ENCODE assay signal across 9 cellular contexts in genomic region chr16:4290236-4290830, GRCh38. TPM values are rescaled to one million over a fixed set of nuclear protein-coding genes. Genes with fewer than 3 reads are reported as not detected.
A peak's percentile ranks its signal among the peaks of the same experiment; 100 is the strongest.
DNase-seq lines count a peak whose midpoint lies in the region; ATAC-seq and TF ChIP-seq lines count a peak whose summit lies in the region.
"Had no signal": no experiment of that assay in that cellular context is flagged by ENCODE, and none has a peak within 500 bp of the region (broad histone marks: within the 10 kb centered on the region; RNA-seq: fewer than 3 reads in every experiment).

No MANE protein-coding gene starts in this region.

- H3K27me3 ChIP-seq in BJ (ENCODE audit: control insufficient read depth, insufficient read depth, low read length), result no peaks in the 10 kb centered on the region
- H3K27me3 ChIP-seq in ascending aorta, result no peaks in the 10 kb centered on the region
- H3K27me3 ChIP-seq in right lobe of liver, result no peaks in the 10 kb centered on the region

- CTCF ChIA-PET in BJ (lab: Yijun Ruan, JAX), result interaction anchor here (0.6 to 13.0 kb wide), 10 partner anchors 8 to 112 kb away, joined by 3 to 211 read pairs (median 4); partner anchors contain the start of gene GLIS2

- H3K9me3 ChIP-seq in ascending aorta (no peaks in the 10 kb centered on the region), right lobe of liver (no peaks in the 10 kb centered on the region)

- H3K4me1 ChIP-seq in ascending aorta (peaks cover 7 to 28% of the 10 kb centered on the region in 2 donors), right lobe of liver (peaks cover 0 to 18% (median 5%) of the 10 kb centered on the region in 4 donors)

- H3K4me3 ChIP-seq in BJ (ENCODE audit: low read depth, low read length) (no peak overlapping the region), ascending aorta (no peak overlapping the region), right lobe of liver (no peak overlapping the region)

- peak overlapping the region; percentile 20 to 84 for H3K27ac ChIP-seq in ascending aorta
- no peak overlapping the region for H3K27ac ChIP-seq in right lobe of liver

- peak; percentile 63 to 83 (median 72) for ATAC-seq in right lobe of liver
- ATAC-seq in GM21515 (IDR thresholded peaks at IDR 0.05; ENCODE audit: unreplicated experiment), result no peak
- ATAC-seq in GM21619 (IDR thresholded peaks at IDR 0.05; ENCODE audit: unreplicated experiment), result no peak

- 61% methylated on average over 8 of the region's 8 CpGs for WGBS in right lobe of liver (ENCODE audit: insufficient coverage, low coverage, low lambda C conversion rate, missing lambda C conversion rate)

- no peak for TF ChIP-seq POLR2A in right lobe of liver (IDR thresholded peaks at IDR 0.05)

- DNase-seq in BJ (ENCODE audit: low read depth) (peak; percentile 52), HT1080 (ENCODE audit: low read depth) (peak; percentile 84), ascending aorta (ENCODE audit: low spot score in 2 of 2) (no peak), right lobe of liver (peak in 1 of 3 donors; percentile 44), dedifferentiated amniotic fluid mesenchymal stem cell (ENCODE audit: extremely low spot score) (no peak)
- no peak for DNase-seq in activated CD8-positive, alpha-beta memory T cell treated with anti-CD3 and anti-CD28 coated beads for 24 hours
- DNase-seq: activated CD4-positive, alpha-beta T cell treated with anti-CD3 and anti-CD28 coated beads for 4 hours had no signal

- intact Hi-C loops in ascending aorta (cut with DNase I), result loop anchor here (2.0 kb wide), 1 partner anchor 16 kb away; no protein-coding TSS in a partner anchor
- intact Hi-C loops in right lobe of liver (cut with DNase I), result no loop called here

- POLR2A ChIA-PET in BJ (lab: Charles Lee), result interaction anchor here (0.6 kb wide), 2 partner anchors 17 to 36 kb away, joined by 3 to 25 read pairs; partner anchors contain the start of gene TFAP4

- peak; percentile 50 for TF ChIP-seq CTCF in BJ (IDR thresholded peaks at IDR 0.05; ENCODE audit: insufficient read depth, low read depth, low read length)
- TF ChIP-seq CTCF in ascending aorta (IDR thresholded peaks at IDR 0.05), result no peak
- TF ChIP-seq CTCF in right lobe of liver (IDR thresholded peaks at IDR 0.05), result peak in 1 of 4 donors; percentile 4

- no peaks in the 10 kb centered on the region for H3K36me3 ChIP-seq in BJ (ENCODE audit: control insufficient read depth, insufficient read depth, low read length)
- no peaks in the 10 kb centered on the region for H3K36me3 ChIP-seq in ascending aorta
- no peaks in the 10 kb centered on the region for H3K36me3 ChIP-seq in right lobe of liver

RNA-seq across cellular contexts. Expression of gene TFAP4, which starts 17.5 kb away (rescaled TPM):
- polyA plus RNA-seq in BJ (2011; rRNA removed), result 3.6 and 4.0 TPM in 2 replicates
- polyA minus RNA-seq in BJ (2011; rRNA and poly(A)+ RNA removed), result 10.9 and 17.1 TPM in 2 replicates
- total RNA-seq in HT1080 (2014; rRNA removed; shearing (Covaris generic)), result 25.3 and 35.3 TPM in 2 replicates
- 20.2 and 22.7 TPM in 2 replicates for polyA plus RNA-seq in HT1080 (2015; cell fraction: cytosol; rRNA removed)
- polyA plus RNA-seq in HT1080 (2015; cell fraction: nucleus; rRNA removed), result 25.4 and 27.0 TPM in 2 replicates
- total RNA-seq in ascending aorta (5.3 TPM), right lobe of liver (1 to 10 TPM; 2.6 to 5.8 (median 3.7) TPM)

RNA-seq across cellular contexts. Expression of gene GLIS2, which starts 25.5 kb away (rescaled TPM):
- 4.8 and 8.8 TPM in 2 replicates for polyA plus RNA-seq in BJ (2011; rRNA removed)
- 5.7 and 9.7 TPM in 2 replicates for polyA minus RNA-seq in BJ (2011; rRNA and poly(A)+ RNA removed)
- 0.84 and 2.8 TPM in 2 replicates for total RNA-seq in HT1080 (2014; rRNA removed; shearing (Covaris generic))
- polyA plus RNA-seq in HT1080 (2015; cell fraction: cytosol; rRNA removed), result 8.6 and 9.5 TPM in 2 replicates
- polyA plus RNA-seq in HT1080 (2015; cell fraction: nucleus; rRNA removed), result 6.5 and 7.0 TPM in 2 replicates
- total RNA-seq in ascending aorta, result 16.8 TPM
- 1 to 10 TPM in 5 of 6 experiments, under 1 TPM in 1; 0.79 to 2.6 (median 1.4) TPM for total RNA-seq in right lobe of liver

RNA-seq across cellular contexts. Expression of gene SRL, which starts 48.5 kb away (rescaled TPM):
- not detected in 2 replicates for polyA plus RNA-seq in BJ (2011; rRNA removed)
- polyA minus RNA-seq in BJ (2011; rRNA and poly(A)+ RNA removed), result not detected in 2 replicates
- not detected in 2 replicates for total RNA-seq in HT1080 (2014; rRNA removed; shearing (Covaris generic))
- polyA plus RNA-seq in HT1080 (2015; cell fraction: cytosol; rRNA removed), result not detected in 2 replicates
- not detected in 2 replicates for polyA plus RNA-seq in HT1080 (2015; cell fraction: nucleus; rRNA removed)
- total RNA-seq in ascending aorta (15.6 TPM), right lobe of liver (under 1 TPM; 0.18 to 0.62 (median 0.28) TPM)

Comparison
In these comparisons a context has a peak if more than half of its experiments do, and no peak if none do; other contexts are left out.
1. DNase-seq: peak in BJ (single experiment) and HT1080 (single experiment); none in ascending aorta (0 of 2), activated CD8-positive, alpha-beta memory T cell treated with anti-CD3 and anti-CD28 coated beads for 24 hours (single experiment) and dedifferentiated amniotic fluid mesenchymal stem cell (single experiment).
2. H3K27ac ChIP-seq: peak in ascending aorta (2 of 2); none in right lobe of liver (0 of 3).
3. ATAC-seq: peak in right lobe of liver (4 of 4); none in GM21515 (single experiment) and GM21619 (single experiment).
4. RNA of gene SRL, which starts 48.5 kb away (total RNA-seq): 15.6 TPM in ascending aorta (single experiment); 0.18 to 0.62 TPM in right lobe of liver and not detected in HT1080; every median in the first group is over 10 times any median in the second.